In genomic region chr17:50868594-50868993, GRCh38 we compare ENCODE assay signal across 10 cellular contexts. TPM values are rescaled to one million over a fixed set of nuclear protein-coding genes. Genes with fewer than 3 reads are reported as not detected.
A peak's percentile ranks its signal among the peaks of the same experiment; 100 is the strongest.
DNase-seq lines count a peak whose midpoint lies in the region; ATAC-seq and TF ChIP-seq lines count a peak whose summit lies in the region.
"Had no signal": no experiment of that assay in that cellular context is flagged by ENCODE, and none has a peak within 500 bp of the region (broad histone marks: within the 10 kb centered on the region; RNA-seq: fewer than 3 reads in every experiment).

No MANE protein-coding gene starts in this region.

- H3K9me2 ChIP-seq in DOHH2 (replicated peaks; ENCODE audit: control insufficient read depth, low read length), result no peaks in the 10 kb centered on the region

- H3K27me3 ChIP-seq in DOHH2 (ENCODE audit: control insufficient read depth, low read length) (no peaks in the 10 kb centered on the region), SJCRH30 (no peaks in the 10 kb centered on the region)

- H3K4me3 Mint-ChIP-seq in osteocyte (ENCODE audit: unreplicated experiment), result no peak overlapping the region

- H3K36me3 ChIP-seq in DOHH2 (ENCODE audit: control insufficient read depth, low read length), result peaks cover 6% of the 10 kb centered on the region
- H3K36me3 ChIP-seq in SJCRH30, result peaks cover under 1% of the 10 kb centered on the region; the same call in 1 of the 2 replicates

- TF ChIP-seq CTCF in DOHH2 (IDR thresholded peaks at IDR 0.05; ENCODE audit: low read depth, low read length, poor library complexity, severe bottlenecking), result no peak
- no peak for TF ChIP-seq CTCF in RWPE1 (conservative IDR thresholded peaks at IDR 0.05; ENCODE audit: low read depth)
- TF ChIP-seq CTCF in osteocyte (IDR thresholded peaks at IDR 0.05), result no peak

- no peak for ATAC-seq in GM19463 (IDR thresholded peaks at IDR 0.05; ENCODE audit: unreplicated experiment)

- H3K27ac Mint-ChIP-seq in osteocyte (ENCODE audit: unreplicated experiment), result peak overlapping the region; percentile 99

- H3K4me1 ChIP-seq in DOHH2 (ENCODE audit: control insufficient read depth, low read length) (peaks cover 40% of the 10 kb centered on the region), SJCRH30 (peaks cover 5% of the 10 kb centered on the region; the same call in 1 of the 2 replicates)

- H3K4me3 ChIP-seq in DOHH2 (ENCODE audit: low read length) (peak overlapping the region; percentile 96), SJCRH30 (no peak overlapping the region)

- CTCF ChIA-PET in RWPE1 (lab: Yijun Ruan, JAX), result no interaction called here

- POLR2A ChIA-PET in RWPE1 (lab: Yijun Ruan, JAX; ENCODE audit: low non-redundant PET), result no interaction called here

- peaks cover 10% of the 10 kb centered on the region for H4K20me1 ChIP-seq in DOHH2 (ENCODE audit: control insufficient read depth, insufficient read depth, low read depth, low read length)

- H3K4me1 Mint-ChIP-seq in osteocyte (ENCODE audit: unreplicated experiment), result peaks cover 22% of the 10 kb centered on the region

- H3K9me3 ChIP-seq in DOHH2 (ENCODE audit: control insufficient read depth, insufficient read depth, low read length) (no peaks in the 10 kb centered on the region), SJCRH30 (replicated peaks) (no peaks in the 10 kb centered on the region)

- peaks cover 3% of the 10 kb centered on the region for H3F3A ChIP-seq in DOHH2 (ENCODE audit: control insufficient read depth, insufficient read depth)

- H3K4me2 ChIP-seq in DOHH2 (ENCODE audit: low read length), result peak overlapping the region; percentile 99

- no peaks in the 10 kb centered on the region for H3K9me3 Mint-ChIP-seq in osteocyte (ENCODE audit: unreplicated experiment)

- no peak overlapping the region for H3K27ac ChIP-seq in DOHH2 (ENCODE audit: low read depth, low read length)
- peak overlapping the region; percentile 74 for H3K27ac ChIP-seq in RWPE1
- H3K27ac ChIP-seq in epithelial cell of prostate, result peak overlapping the region; percentile 99
- no peak overlapping the region for H3K27ac ChIP-seq in SJCRH30

- peaks cover 37% of the 10 kb centered on the region for H3K79me2 ChIP-seq in DOHH2 (ENCODE audit: control insufficient read depth, low read length)

- no peaks in the 10 kb centered on the region for H3K36me3 Mint-ChIP-seq in osteocyte (ENCODE audit: unreplicated experiment)

- peaks cover 10% of the 10 kb centered on the region for H3K27me3 Mint-ChIP-seq in osteocyte (ENCODE audit: unreplicated experiment)

- no peak for DNase-seq in RWPE1 (ENCODE audit: low spot score)
- no peak for DNase-seq in epithelial cell of prostate (ENCODE audit: low read depth, low spot score)
- no peak for DNase-seq in osteocyte (ENCODE audit: extremely low spot score, unreplicated experiment)
- no peak for DNase-seq in NCI-H510A (lab: John Stamatoyannopoulos, UW)
- no peak for DNase-seq in activated CD4-positive, alpha-beta T cell treated with anti-CD3 and anti-CD28 coated beads, Interleukin-2, amount 50 U/mL, for 48 hours
- no peak for DNase-seq in SJCRH30
- DNase-seq: NCI-H1694 treated with DMSO at 0.1 percent for 48 hours; stimulated activated CD4-positive, alpha-beta T cell treated with anti-CD3 and anti-CD28 coated beads, Interleukin-1b, Interleukin-23, amount 100 ng/mL, for 48 hours had no signal

RNA-seq across cellular contexts. Expression of gene TOB1, which starts 2.4 kb away (rescaled TPM):
- total RNA-seq in osteocyte, result 34.2 and 40.1 TPM in 2 replicates
- total RNA-seq in SJCRH30 (2014; rRNA removed; shearing (Covaris generic)), result 10.8 and 12.4 TPM in 2 replicates

RNA-seq across cellular contexts. Expression of gene WFIKKN2, which starts 33.2 kb away (rescaled TPM):
- not detected in 2 replicates for total RNA-seq in osteocyte
- total RNA-seq in SJCRH30 (2014; rRNA removed; shearing (Covaris generic)), result 0.13 TPM in 1 of 2 replicates, not detected in the other

Comparison
In these comparisons a context has a peak if more than half of its experiments do, and no peak if none do; other contexts are left out.
1. H3K27ac ChIP-seq: peak in RWPE1 (single experiment) and epithelial cell of prostate (single experiment); none in DOHH2 (single experiment) and SJCRH30 (single experiment).